9 cellular contexts compared by ENCODE assay signal in the genomic region with DNA sequence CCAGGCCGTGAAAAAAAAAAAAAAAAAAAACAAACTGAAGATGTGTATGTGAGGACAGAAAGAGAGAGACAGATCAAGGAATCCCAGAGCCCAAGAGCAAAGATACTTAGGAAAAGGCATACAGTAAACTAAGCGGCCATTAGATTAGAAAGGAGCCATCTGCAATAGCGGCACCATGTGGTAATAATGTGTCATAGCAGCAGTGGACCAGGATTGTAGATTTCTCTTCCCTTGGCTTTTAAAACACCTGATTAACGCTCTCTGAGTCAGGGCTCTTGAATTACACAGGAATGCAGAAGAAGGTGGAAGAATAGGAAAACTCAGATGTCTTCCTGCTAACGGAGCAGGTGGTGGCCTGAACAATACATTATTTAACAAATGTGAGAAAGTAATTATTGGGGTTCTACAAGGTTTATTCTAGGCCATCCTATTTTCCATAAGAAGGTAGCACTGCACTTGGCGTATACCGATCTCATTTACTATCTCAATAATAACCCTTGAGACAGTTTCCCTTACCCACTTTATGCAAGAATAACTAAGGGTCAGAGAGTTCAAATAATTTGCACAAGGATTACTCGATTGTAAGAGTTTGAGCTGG.
DNase-seq lines count a peak whose midpoint lies in the region; ATAC-seq, FAIRE-seq and TF ChIP-seq lines count a peak whose summit lies in the region.
"Had no signal": no experiment of that assay in that cellular context is flagged by ENCODE, and none has a peak within 500 bp of the region (broad histone marks: within the 10 kb centered on the region; RNA-seq: fewer than 3 reads in every experiment).

No MANE protein-coding gene starts in this region.

- intact Hi-C loops in kidney (cut with DNase I) = loop anchor here (5.0 kb wide), 1 partner anchor 254 kb away; no protein-coding TSS in a partner anchor

- no peaks in the 10 kb centered on the region for H3K36me3 ChIP-seq in kidney (ENCODE audit: control insufficient read depth in 1 of 2, insufficient read depth in 2 of 2, low read length in 2 of 2)
- no peaks in the 10 kb centered on the region for H3K36me3 ChIP-seq in effector memory CD4-positive, alpha-beta T cell (ENCODE audit: control insufficient read depth, insufficient read depth, low read length)

- peak; percentile 72 for ATAC-seq in GM18909 (IDR thresholded peaks at IDR 0.05; ENCODE audit: poor library complexity, unreplicated experiment)
- ATAC-seq in HG03159 (IDR thresholded peaks at IDR 0.05; ENCODE audit: unreplicated experiment) = peak; percentile 79

- peak; percentile 50 for FAIRE-seq in kidney (lab: Jason Lieb, UNC)

- H3K9me3 Mint-ChIP-seq in brain (peaks cover 0 to 2% (median 0%) of the 10 kb centered on the region in 5 experiments), type B pancreatic cell (no peaks in the 10 kb centered on the region)
- H3K9me3 Mint-ChIP-seq: T-helper 1 cell treated with Interleukin-12 subunit alpha and Interleukin-12 subunit beta and Interleukin-4 antibody, amounts not matched to agents 30 μg/mL and 1 μg/mL, for 36 hours had no signal

- H3K4me1 ChIP-seq in kidney (ENCODE audit: control insufficient read depth in 1 of 2, insufficient read depth in 1 of 2, low read depth in 1 of 2, low read length in 2 of 2) = no peaks in the 10 kb centered on the region
- H3K4me1 ChIP-seq in effector memory CD4-positive, alpha-beta T cell (ENCODE audit: control insufficient read depth, insufficient read depth, low read length, poor library complexity, severe bottlenecking) = no peaks in the 10 kb centered on the region

- no peaks in the 10 kb centered on the region for H3K27me3 ChIP-seq in effector memory CD4-positive, alpha-beta T cell (replicated peaks; ENCODE audit: control insufficient read depth, insufficient read depth, low read length, poor library complexity, severe bottlenecking)

- H3K27ac Mint-ChIP-seq in brain (peak overlapping the region in 1 of 5 experiments; percentile 11), type B pancreatic cell (no peak overlapping the region)
- H3K27ac Mint-ChIP-seq: T-helper 1 cell treated with Interleukin-12 subunit alpha and Interleukin-12 subunit beta and Interleukin-4 antibody, amounts not matched to agents 30 μg/mL and 1 μg/mL, for 36 hours had no signal

- H3K36me3 Mint-ChIP-seq in brain (no peaks in the 10 kb centered on the region), type B pancreatic cell (no peaks in the 10 kb centered on the region)

- no peaks in the 10 kb centered on the region for H3K4me1 Mint-ChIP-seq in brain
- H3K4me1 Mint-ChIP-seq in type B pancreatic cell (ENCODE audit: unreplicated experiment) = no peaks in the 10 kb centered on the region

- DNase-seq in Caki2 (ENCODE audit: low read depth) = peak; percentile 71
- DNase-seq in NCI-H69 (lab: John Stamatoyannopoulos, UW) = peak; percentile 14
- DNase-seq in kidney = no peak
- no peak for DNase-seq in type B pancreatic cell (ENCODE audit: extremely low spot score, unreplicated experiment)
- DNase-seq in effector memory CD4-positive, alpha-beta T cell = no peak

- H3K4me3 Mint-ChIP-seq in brain (peak overlapping the region in 1 of 5 experiments; percentile 7), type B pancreatic cell (no peak overlapping the region)
- H3K4me3 Mint-ChIP-seq: T-helper 1 cell treated with Interleukin-12 subunit alpha and Interleukin-12 subunit beta and Interleukin-4 antibody, amounts not matched to agents 30 μg/mL and 1 μg/mL, for 36 hours had no signal

- no peak overlapping the region for H3K9ac ChIP-seq in kidney (ENCODE audit: low read length in 2 of 2)

- H3K27me3 Mint-ChIP-seq in brain = peaks cover 3% of the 10 kb centered on the region
- H3K27me3 Mint-ChIP-seq in type B pancreatic cell = peaks cover 17% of the 10 kb centered on the region

- no peak overlapping the region for H3K27ac ChIP-seq in kidney (ENCODE audit: low read depth in 2 of 2, low read length in 2 of 2)
- no peak overlapping the region for H3K27ac ChIP-seq in effector memory CD4-positive, alpha-beta T cell (ENCODE audit: insufficient read depth, low read length, poor library complexity, severe bottlenecking)

- TF ChIP-seq CTCF in brain (conservative IDR thresholded peaks at IDR 0.05) (peak; percentile 71 to 89), kidney (IDR thresholded peaks at IDR 0.05; ENCODE audit: borderline replicate concordance, extremely low read depth, insufficient read depth) (peak; percentile 89), type B pancreatic cell (conservative IDR thresholded peaks at IDR 0.05) (peak; percentile 91)

- in situ Hi-C loops in Caki2 (cut with HindIII; ENCODE audit: low pct_unique_long_range_greater_than_20kb, low sequenced_read_pairs) = loop anchor here (25.0 kb wide), 1 partner anchor 254 kb away; no protein-coding TSS in a partner anchor

- H3K4me3 ChIP-seq in kidney (ENCODE audit: low read length in 2 of 2) = no peak overlapping the region
- H3K4me3 ChIP-seq in effector memory CD4-positive, alpha-beta T cell (ENCODE audit: insufficient read depth, low read depth, low read length, poor library complexity, severe bottlenecking) = no peak overlapping the region

- peaks cover 0 to under 1% of the 10 kb centered on the region in 2 donors for H3K9me3 ChIP-seq in kidney (ENCODE audit: control insufficient read depth in 1 of 2, low read length in 2 of 2)
- no peaks in the 10 kb centered on the region for H3K9me3 ChIP-seq in effector memory CD4-positive, alpha-beta T cell (ENCODE audit: control insufficient read depth, low read length)

Comparison
In these comparisons a context has a peak if more than half of its experiments do, and no peak if none do; other contexts are left out.
1. DNase-seq: peak in Caki2 (single experiment) and NCI-H69 (single experiment); none in kidney (single experiment), type B pancreatic cell (single experiment) and effector memory CD4-positive, alpha-beta T cell (0 of 3).
2. Peak in every context shown above with its lines, with median percentiles within 50 percentile points of each other: CTCF ChIP-seq.